In genomic region chr15:74400313-74400850, GRCh38 we compare ENCODE assay signal across 15 cellular contexts. TPM values are rescaled to one million over a fixed set of nuclear protein-coding genes. Genes with fewer than 3 reads are reported as not detected.
DNase-seq lines count a peak whose midpoint lies in the region; ATAC-seq, FAIRE-seq and TF ChIP-seq lines count a peak whose summit lies in the region.
"Had no signal": no experiment of that assay in that cellular context is flagged by ENCODE, and none has a peak within 500 bp of the region (broad histone marks: within the 10 kb centered on the region; RNA-seq: fewer than 3 reads in every experiment).

No MANE protein-coding gene starts in this region.

- H3K27me3 ChIP-seq in HepG2 (ENCODE audit: control insufficient read depth in 1 of 2, insufficient read depth in 2 of 2, low read length in 2 of 2) (peaks cover 5 to 47% of the 10 kb centered on the region in 2 experiments), gastroesophageal sphincter (peaks cover 34% of the 10 kb centered on the region)
- H3K27me3 ChIP-seq: adrenal gland, thyroid gland had no signal

- H3K27ac ChIP-seq in HepG2 (ENCODE audit: extremely low read length, insufficient read depth, low read length) (no peak overlapping the region), gastroesophageal sphincter (no peak overlapping the region)
- H3K27ac ChIP-seq: adrenal gland, thyroid gland had no signal

- 24% methylated on average over 9 of the region's 10 CpGs for WGBS in HepG2 (ENCODE audit: low lambda C conversion rate)
- WGBS in gastroesophageal sphincter (ENCODE audit: low coverage in 1 of 2), 2 donors: 89 to 91% methylated on average over 5 to 7 of the region's 10 CpGs

- peaks cover 13% of the 10 kb centered on the region for H3K36me3 Mint-ChIP-seq in activated CD4-positive, alpha-beta T cell treated with anti-CD3 and anti-CD28 coated beads, Interleukin-2, amount 10 ng/mL, durations not matched to agents 24 days and 14 days (ENCODE audit: low read depth)
- peaks cover 7% of the 10 kb centered on the region for H3K36me3 Mint-ChIP-seq in activated naive CD8-positive, alpha-beta T cell treated with anti-CD3 and anti-CD28 coated beads for 36 hours

- H4K20me1 ChIP-seq in HepG2 (ENCODE audit: insufficient read depth, low read length): no peaks in the 10 kb centered on the region

- TF ChIP-seq CTCF in NB4 (IDR thresholded peaks at IDR 0.05; ENCODE audit: low read depth, low read length): no peak
- no peak for TF ChIP-seq CTCF in HepG2 (CRISPR knock-in tag; IDR thresholded peaks at IDR 0.05)
- TF ChIP-seq CTCF in gastroesophageal sphincter (IDR thresholded peaks at IDR 0.05): no peak

- peaks cover 88% of the 10 kb centered on the region for H3K4me1 Mint-ChIP-seq in activated CD4-positive, alpha-beta T cell treated with anti-CD3 and anti-CD28 coated beads, Interleukin-2, amount 10 ng/mL, durations not matched to agents 24 days and 14 days
- peaks cover 82% of the 10 kb centered on the region for H3K4me1 Mint-ChIP-seq in activated naive CD8-positive, alpha-beta T cell treated with anti-CD3 and anti-CD28 coated beads for 36 hours

- no peak for TF ChIP-seq EP300 in HepG2 (IDR thresholded peaks at IDR 0.05; ENCODE audit: low read depth in 2 of 2, low read length in 2 of 2)
- TF ChIP-seq EP300 in HepG2 (CRISPR knock-in tag; IDR thresholded peaks at IDR 0.05; ENCODE audit: borderline replicate concordance): no peak
- no peak for TF ChIP-seq EP300 in gastroesophageal sphincter (IDR thresholded peaks at IDR 0.05)

- no peak overlapping the region for H2AFZ ChIP-seq in HepG2 (ENCODE audit: low read length)

- CTCF ChIA-PET in HepG2 (lab: Yijun Ruan, JAX; ENCODE audit: low intra/inter-chr PET ratio, low total read pairs): no interaction called here

- H3K4me3 ChIP-seq in NB4 (ENCODE audit: low read depth, low read length): no peak overlapping the region
- H3K4me3 ChIP-seq in HepG2 (replicated peaks in 1 of 3; ENCODE audit: insufficient read depth in 1 of 3, low read depth in 2 of 3, low read length in 3 of 3): no peak overlapping the region
- no peak overlapping the region for H3K4me3 ChIP-seq in gastroesophageal sphincter
- H3K4me3 ChIP-seq: adrenal gland, thyroid gland had no signal

- peak; percentile 75 for DNase-seq in activated CD4-positive, alpha-beta T cell treated with anti-CD3 and anti-CD28 coated beads, Interleukin-2, amount 10 ng/mL, durations not matched to agents 24 days and 14 days
- no peak for DNase-seq in activated CD4-positive, alpha-beta T cell treated with anti-CD3 and anti-CD28 coated beads for 1 hour
- peak; percentile 79 for DNase-seq in NB4 (ENCODE audit: low read depth)
- DNase-seq in activated naive CD8-positive, alpha-beta T cell treated with anti-CD3 and anti-CD28 coated beads for 36 hours: peak; percentile 44
- DNase-seq in renal cortical epithelial cell (ENCODE audit: low read depth): peak; percentile 42
- DNase-seq in HepG2 (ENCODE audit: low spot score): no peak
- no peak for DNase-seq in OCI-M2 (lab: John Stamatoyannopoulos, UW; ENCODE audit: unreplicated experiment)
- DNase-seq: endodermal cell, NCI-H526 had no signal

- no peak for TF ChIP-seq RAD21 in HepG2 (CRISPR knock-in tag; IDR thresholded peaks at IDR 0.05)

- H3K27me3 Mint-ChIP-seq in activated CD4-positive, alpha-beta T cell treated with anti-CD3 and anti-CD28 coated beads, Interleukin-2, amount 10 ng/mL, durations not matched to agents 24 days and 14 days: no peaks in the 10 kb centered on the region
- no peaks in the 10 kb centered on the region for H3K27me3 Mint-ChIP-seq in activated naive CD8-positive, alpha-beta T cell treated with anti-CD3 and anti-CD28 coated beads for 36 hours

- H3K9me3 ChIP-seq in HepG2 (ENCODE audit: low read length) (no peaks in the 10 kb centered on the region), gastroesophageal sphincter (no peaks in the 10 kb centered on the region)
- H3K9me3 ChIP-seq: adrenal gland, thyroid gland had no signal

- FAIRE-seq in HepG2 (lab: Jason Lieb, UNC): no peak

- peaks cover 58% of the 10 kb centered on the region for H3K4me1 ChIP-seq in HepG2 (ENCODE audit: insufficient read depth, low read length)
- peaks cover 0 to 6% (median 0%) of the 10 kb centered on the region in 3 donors for H3K4me1 ChIP-seq in gastroesophageal sphincter
- H3K4me1 ChIP-seq: thyroid gland had no signal

- no peaks in the 10 kb centered on the region for H3K9me3 Mint-ChIP-seq in activated CD4-positive, alpha-beta T cell treated with anti-CD3 and anti-CD28 coated beads, Interleukin-2, amount 10 ng/mL, durations not matched to agents 24 days and 14 days
- no peaks in the 10 kb centered on the region for H3K9me3 Mint-ChIP-seq in activated naive CD8-positive, alpha-beta T cell treated with anti-CD3 and anti-CD28 coated beads for 36 hours
- H3K9me3 Mint-ChIP-seq: endodermal cell, neural crest cell had no signal

- intact Hi-C loops in activated CD4-positive, alpha-beta T cell treated with anti-CD3 and anti-CD28 coated beads, Interleukin-2, amount 10 ng/mL, durations not matched to agents 24 days and 14 days (cut with micrococcal nuclease): loop anchor here (1.0 to 5.0 kb wide), 2 partner anchors 33 to 387 kb away; partner anchors contain the start of gene SEMA7A
- intact Hi-C loops in HepG2 (cut with micrococcal nuclease; ENCODE audit: unreplicated experiment): no loop called here

- POLR2A ChIA-PET in HepG2 (lab: Yijun Ruan, JAX): no interaction called here

- no peaks in the 10 kb centered on the region for H3K36me3 ChIP-seq in HepG2 (replicated peaks in 1 of 2; ENCODE audit: control insufficient read depth in 1 of 2, insufficient read depth in 2 of 2, low read length in 2 of 2)
- no peaks in the 10 kb centered on the region for H3K36me3 ChIP-seq in gastroesophageal sphincter
- H3K36me3 ChIP-seq: adrenal gland, thyroid gland had no signal

- H3K9ac ChIP-seq in HepG2 (ENCODE audit: insufficient read depth, low read depth, low read length): no peak overlapping the region

- BruUV-seq in HepG2 (replicated peaks; lab: Mats Ljungman, UMichigan): no TSS peak

- ATAC-seq in HepG2: no peak
- ATAC-seq in gastroesophageal sphincter: no peak

- in situ Hi-C loops in HepG2 (cut with HindIII; ENCODE audit: extremely low pct_ligation_motif_present, low pct_unique_long_range_greater_than_20kb): no loop called here

- no peaks in the 10 kb centered on the region for H3K79me2 ChIP-seq in HepG2 (ENCODE audit: insufficient read depth, low read length)

- H3K4me2 ChIP-seq in HepG2 (ENCODE audit: low read depth, low read length): no peak overlapping the region

- TF ChIP-seq POLR2A in NB4 (IDR thresholded peaks at IDR 0.05; ENCODE audit: extremely low read depth, insufficient read length) (no peak), HepG2 (IDR thresholded peaks at IDR 0.05; ENCODE audit: insufficient read depth in 1 of 2, low read depth in 2 of 2, low read length in 2 of 2) (no peak), gastroesophageal sphincter (IDR thresholded peaks at IDR 0.05) (no peak)

- peak overlapping the region; percentile 69 for H3K4me3 Mint-ChIP-seq in activated CD4-positive, alpha-beta T cell treated with anti-CD3 and anti-CD28 coated beads, Interleukin-2, amount 10 ng/mL, durations not matched to agents 24 days and 14 days
- peak overlapping the region; percentile 65 for H3K4me3 Mint-ChIP-seq in activated naive CD8-positive, alpha-beta T cell treated with anti-CD3 and anti-CD28 coated beads for 36 hours
- H3K4me3 Mint-ChIP-seq: endodermal cell, neural crest cell had no signal

- peak overlapping the region; percentile 79 for H3K27ac Mint-ChIP-seq in activated CD4-positive, alpha-beta T cell treated with anti-CD3 and anti-CD28 coated beads, Interleukin-2, amount 10 ng/mL, durations not matched to agents 24 days and 14 days
- H3K27ac Mint-ChIP-seq in activated naive CD8-positive, alpha-beta T cell treated with anti-CD3 and anti-CD28 coated beads for 36 hours: peak overlapping the region; percentile 91
- H3K27ac Mint-ChIP-seq: endodermal cell had no signal

RNA-seq across cellular contexts. Expression of gene CYP11A1, which starts 32.9 kb away (rescaled TPM):
- not detected in 2 replicates for total RNA-seq in activated CD4-positive, alpha-beta T cell treated with anti-CD3 and anti-CD28 coated beads, Interleukin-2, amount 10 ng/mL, durations not matched to agents 24 days and 14 days
- under 1 TPM; 0.30 to 0.31 TPM for total RNA-seq in activated naive CD8-positive, alpha-beta T cell treated with anti-CD3 and anti-CD28 coated beads for 36 hours
- total RNA-seq in renal cortical epithelial cell (0.20 TPM in 1 of 2 replicates, not detected in the other), HepG2 (2016; rRNA removed; fragmentation: Illumina TruSeq; extraction: Trizol) (0.66 and 0.86 TPM in 2 replicates), gastroesophageal sphincter (1 to 10 TPM in 3 of 4 donors, under 1 TPM in 1; 0.67 to 3.7 (median 2.7) TPM)
- 0.30 and 0.62 TPM in 2 replicates for total RNA-seq in HepG2 (2016; cell fraction: cytosol; rRNA removed; fragmentation: Illumina TruSeq; extraction: Trizol; ENCODE audit: low read depth)
- 0.43 and 0.71 TPM in 2 replicates for total RNA-seq in HepG2 (2016; cell fraction: insoluble cytoplasmic fraction; rRNA removed; fragmentation: Illumina TruSeq; extraction: Trizol)
- total RNA-seq in HepG2 (2016; cell fraction: membrane; rRNA removed; fragmentation: Illumina TruSeq; extraction: Trizol): 0.65 and 0.74 TPM in 2 replicates
- 0.40 and 0.66 TPM in 2 replicates for total RNA-seq in HepG2 (2016; cell fraction: nucleus; rRNA removed; fragmentation: Illumina TruSeq; extraction: Trizol)
- polyA plus RNA-seq in HepG2 (2011; rRNA removed): 0.92 and 1.4 TPM in 2 replicates
- polyA plus RNA-seq in HepG2 (2011; cell fraction: cytosol; rRNA removed): 0.98 and 1.0 TPM in 2 replicates
- polyA plus RNA-seq in HepG2 (2011; cell fraction: nucleus; rRNA removed): 1.5 and 1.8 TPM in 2 replicates
- polyA plus RNA-seq in HepG2 (2012): 0.54 and 0.73 TPM in 2 replicates
- 0.26 and 0.61 TPM in 2 replicates for polyA plus RNA-seq in HepG2 (2016; cell fraction: cytosol; fragmentation: Illumina TruSeq; extraction: Trizol; ENCODE audit: low read depth)
- polyA plus RNA-seq in HepG2 (2016; cell fraction: insoluble cytoplasmic fraction; fragmentation: Illumina TruSeq; extraction: Trizol; ENCODE audit: low read depth): 0.66 and 0.83 TPM in 2 replicates
- polyA plus RNA-seq in HepG2 (2016; cell fraction: membrane; fragmentation: Illumina TruSeq; extraction: Trizol; ENCODE audit: low read depth): 0.36 and 0.45 TPM in 2 replicates
- polyA plus RNA-seq in HepG2 (2016; cell fraction: nucleus; fragmentation: Illumina TruSeq; extraction: Trizol; ENCODE audit: insufficient read depth, low read depth): 0.64 and 0.93 TPM in 2 replicates
- polyA minus RNA-seq in HepG2 (2011; rRNA and poly(A)+ RNA removed; ENCODE audit: low replicate concordance): 1.6 and 8.2 TPM in 2 replicates
- 0.99 TPM in 1 of 2 replicates, not detected in the other for polyA minus RNA-seq in HepG2 (2011; cell fraction: cytosol; rRNA and poly(A)+ RNA removed)
- polyA minus RNA-seq in HepG2 (2011; cell fraction: nucleus; rRNA and poly(A)+ RNA removed): 0.39 and 0.87 TPM in 2 replicates
- total RNA-seq: A673, LHCN-M2 had no signal

RNA-seq across cellular contexts. Expression of gene SEMA7A, which starts 33.4 kb away (rescaled TPM):
- 88.0 and 89.6 TPM in 2 replicates for total RNA-seq in activated CD4-positive, alpha-beta T cell treated with anti-CD3 and anti-CD28 coated beads, Interleukin-2, amount 10 ng/mL, durations not matched to agents 24 days and 14 days
- total RNA-seq in activated naive CD8-positive, alpha-beta T cell treated with anti-CD3 and anti-CD28 coated beads for 36 hours: 10 to 100 TPM; 48.8 to 51.4 TPM
- total RNA-seq in renal cortical epithelial cell (9.5 and 143 TPM in 2 replicates), HepG2 (2016; rRNA removed; fragmentation: Illumina TruSeq; extraction: Trizol) (7.1 and 15.8 TPM in 2 replicates), gastroesophageal sphincter (1 to 10 TPM in 3 of 4 donors, under 1 TPM in 1; 0.93 to 2.7 (median 1.8) TPM)
- total RNA-seq in HepG2 (2016; cell fraction: cytosol; rRNA removed; fragmentation: Illumina TruSeq; extraction: Trizol; ENCODE audit: low read depth): 6.7 and 6.9 TPM in 2 replicates
- 5.8 and 16.8 TPM in 2 replicates for total RNA-seq in HepG2 (2016; cell fraction: insoluble cytoplasmic fraction; rRNA removed; fragmentation: Illumina TruSeq; extraction: Trizol)
- 6.1 and 7.5 TPM in 2 replicates for total RNA-seq in HepG2 (2016; cell fraction: membrane; rRNA removed; fragmentation: Illumina TruSeq; extraction: Trizol)
- total RNA-seq in HepG2 (2016; cell fraction: nucleus; rRNA removed; fragmentation: Illumina TruSeq; extraction: Trizol): 18.1 and 21.2 TPM in 2 replicates
- 9.0 and 11.3 TPM in 2 replicates for polyA plus RNA-seq in HepG2 (2011; rRNA removed)
- polyA plus RNA-seq in HepG2 (2011; cell fraction: cytosol; rRNA removed): 9.5 and 11.5 TPM in 2 replicates
- 27.8 and 40.2 TPM in 2 replicates for polyA plus RNA-seq in HepG2 (2011; cell fraction: nucleus; rRNA removed)
- polyA plus RNA-seq in HepG2 (2012): 6.1 and 9.1 TPM in 2 replicates
- 0.77 and 0.90 TPM in 2 replicates for polyA plus RNA-seq in HepG2 (2016; cell fraction: cytosol; fragmentation: Illumina TruSeq; extraction: Trizol; ENCODE audit: low read depth)
- polyA plus RNA-seq in HepG2 (2016; cell fraction: insoluble cytoplasmic fraction; fragmentation: Illumina TruSeq; extraction: Trizol; ENCODE audit: low read depth): 3.7 and 5.2 TPM in 2 replicates
- 2.0 and 2.2 TPM in 2 replicates for polyA plus RNA-seq in HepG2 (2016; cell fraction: membrane; fragmentation: Illumina TruSeq; extraction: Trizol; ENCODE audit: low read depth)
- 40.2 and 42.1 TPM in 2 replicates for polyA plus RNA-seq in HepG2 (2016; cell fraction: nucleus; fragmentation: Illumina TruSeq; extraction: Trizol; ENCODE audit: insufficient read depth, low read depth)
- polyA minus RNA-seq in HepG2 (2011; rRNA and poly(A)+ RNA removed; ENCODE audit: low replicate concordance): 1.2 and 27.6 TPM in 2 replicates
- polyA minus RNA-seq in HepG2 (2011; cell fraction: cytosol; rRNA and poly(A)+ RNA removed): 8.8 and 9.2 TPM in 2 replicates
- 13.6 and 14.7 TPM in 2 replicates for polyA minus RNA-seq in HepG2 (2011; cell fraction: nucleus; rRNA and poly(A)+ RNA removed)

Comparison
In these comparisons a context has a peak if more than half of its experiments do, and no peak if none do; other contexts are left out.
1. DNase-seq: peak in activated CD4-positive, alpha-beta T cell treated with anti-CD3 and anti-CD28 coated beads, Interleukin-2, amount 10 ng/mL, durations not matched to agents 24 days and 14 days (single experiment), NB4 (single experiment), activated naive CD8-positive, alpha-beta T cell treated with anti-CD3 and anti-CD28 coated beads for 36 hours (single experiment) and renal cortical epithelial cell (single experiment); none in activated CD4-positive, alpha-beta T cell treated with anti-CD3 and anti-CD28 coated beads for 1 hour (single experiment), HepG2 (single experiment) and OCI-M2 (single experiment).